ENCODE assay signal across 29 cellular contexts in the genomic region with DNA sequence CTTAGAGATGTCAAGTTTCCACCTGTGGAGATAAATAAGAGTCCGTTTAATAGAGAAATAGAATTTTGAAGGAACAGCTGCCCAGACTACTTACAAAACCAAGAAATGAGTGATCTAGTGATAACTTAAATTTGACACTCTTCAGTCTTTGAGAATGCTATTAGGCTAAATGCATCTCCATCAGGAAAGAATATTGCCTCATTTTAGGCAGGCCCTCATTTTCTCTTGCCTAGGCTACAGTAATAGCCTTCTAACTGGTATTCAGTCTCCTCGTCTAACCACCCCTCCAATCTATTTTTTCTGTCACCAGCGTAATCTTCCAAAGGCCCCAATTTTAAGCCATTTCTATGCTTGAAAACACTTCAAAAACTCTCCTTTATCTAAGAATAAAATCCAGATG.
"Had no signal": no experiment of that assay in that cellular context is flagged by ENCODE, and none has a peak within 500 bp of the region (broad histone marks: within the 10 kb centered on the region; RNA-seq: fewer than 3 reads in every experiment).

No MANE protein-coding gene starts in this region.

- DNase-seq: activated B cell treated with CpG ODN at 0.5 μM for 24 hours; activated CD4-positive, alpha-beta memory T cell treated with anti-CD3 and anti-CD28 coated beads for 36 hours; activated CD4-positive, alpha-beta T cell treated with anti-CD3 and anti-CD28 coated beads for 48 hours; activated CD8-positive, alpha-beta memory T cell treated with anti-CD3 and anti-CD28 coated beads, Interleukin-2, amount 10 ng/mL, durations not matched to agents 7 days and 5 days; activated CD8-positive, alpha-beta memory T cell treated with anti-CD3 and anti-CD28 coated beads, Interleukin-2, amount 50 U/mL, for 4 hours; activated CD8-positive, alpha-beta T cell treated with anti-CD3 and anti-CD28 coated beads, Interleukin-2, amount 10 ng/mL, durations not matched to agents 7 days and 5 days; activated effector memory CD4-positive, alpha-beta T cell treated with anti-CD3 and anti-CD28 coated beads, Interleukin-2, amount 50 U/mL, for 16 hours; activated naive CD4-positive, alpha-beta T cell treated with anti-CD3 and anti-CD28 coated beads for 36 hours; activated naive CD8-positive, alpha-beta T cell treated with anti-CD3 and anti-CD28 coated beads for 36 hours; activated naive CD8-positive, alpha-beta T cell treated with anti-CD3 and anti-CD28 coated beads, Interleukin-2, amount 50 U/mL, for 24 hours; activated T-cell treated with anti-CD3 and anti-CD28 coated beads, Interleukin-2, amount 50 U/mL, for 1 hour; activated T-cell treated with anti-CD3 and anti-CD28 coated beads, Interleukin-2, amount 50 U/mL, for 48 hours; adrenal gland; amygdala; aorta; body of pancreas; cortex of kidney; dermis blood vessel endothelial cell; effector CD8-positive, alpha-beta T cell; foreskin fibroblast; head of caudate nucleus; T-helper 17 cell; T1000; WERI-Rb-1 had no signal

- H3K9me3 ChIP-seq: adrenal gland, body of pancreas had no signal

- H3K4me3 ChIP-seq: adrenal gland, body of pancreas had no signal

- H3K36me3 ChIP-seq: adrenal gland, WERI-Rb-1 had no signal

- FAIRE-seq: colon, endometrium, endothelial cell of umbilical vein, frontal cortex had no signal

- H3K27me3 ChIP-seq: adrenal gland, body of pancreas had no signal

- H3K27ac ChIP-seq: adrenal gland, body of pancreas, epithelial cell of prostate, WERI-Rb-1 had no signal

- H3K4me1 ChIP-seq: adrenal gland, body of pancreas had no signal
